20 cellular contexts compared by ENCODE assay signal in the genomic region with DNA sequence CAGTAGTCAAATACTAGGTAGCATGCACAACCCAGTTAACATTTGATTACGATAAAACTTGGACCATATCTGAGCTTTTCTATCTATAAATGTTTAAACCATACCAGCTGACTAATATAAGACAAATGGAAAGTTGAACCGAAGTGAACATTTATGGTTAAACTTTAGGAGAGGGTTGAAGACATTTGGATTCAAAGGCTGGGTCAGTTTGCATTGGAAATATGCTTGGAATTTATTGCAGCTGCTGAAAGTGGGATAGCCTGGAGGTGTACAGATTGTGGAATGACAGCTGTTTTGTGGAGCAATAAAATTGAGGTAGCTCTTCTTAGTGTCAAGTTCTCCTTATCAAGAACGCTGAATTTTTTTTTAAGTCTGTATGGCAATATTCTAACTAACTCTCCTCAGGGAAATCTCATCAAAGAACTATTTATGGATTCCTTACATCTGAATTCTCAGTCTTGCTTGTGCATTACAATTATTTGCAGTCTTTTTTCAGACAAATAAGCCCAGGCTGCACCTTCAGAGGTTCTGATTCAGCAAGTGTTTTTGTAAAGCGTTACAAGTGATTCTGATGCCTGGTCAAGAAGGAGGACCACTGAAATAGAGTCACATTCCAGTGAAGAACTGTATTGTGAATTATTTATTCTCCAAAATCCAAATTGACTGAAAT.
A peak's percentile ranks its signal among the peaks of the same experiment; 100 is the strongest.
DNase-seq lines count a peak whose midpoint lies in the region; TF ChIP-seq lines count a peak whose summit lies in the region.
"Had no signal": no experiment of that assay in that cellular context is flagged by ENCODE, and none has a peak within 500 bp of the region (broad histone marks: within the 10 kb centered on the region; RNA-seq: fewer than 3 reads in every experiment).

No MANE protein-coding gene starts in this region.

- no peak overlapping the region for H3K27ac ChIP-seq in spleen
- H3K27ac ChIP-seq: neutrophil, skin epidermis, vagina, WERI-Rb-1 had no signal

- no peaks in the 10 kb centered on the region for H3K27me3 ChIP-seq in spleen (replicated peaks in 1 of 7)
- H3K27me3 ChIP-seq: neutrophil, vagina had no signal

- TF ChIP-seq POLR2A in spleen (IDR thresholded peaks at IDR 0.05), result no peak

- no peaks in the 10 kb centered on the region for H3K4me1 ChIP-seq in spleen
- H3K4me1 ChIP-seq: vagina had no signal

- no peaks in the 10 kb centered on the region for H3K36me3 ChIP-seq in spleen
- H3K36me3 ChIP-seq: neutrophil, vagina, WERI-Rb-1 had no signal

- H3K27ac Mint-ChIP-seq in progenitor cell of endocrine pancreas (peak overlapping the region; percentile 56), glutamatergic neuron (ENCODE audit: unreplicated experiment) (no peak overlapping the region)
- no peak overlapping the region for H3K27ac Mint-ChIP-seq in activated CD4-positive, alpha-beta memory T cell treated with anti-CD3 and anti-CD28 coated beads, Interleukin-2, amount 10 ng/mL, durations not matched to agents 7 days and 5 days
- H3K27ac Mint-ChIP-seq: dendritic cell treated with granulocyte-macrophage colony-stimulating factor and Interleukin-4, amounts not matched to agents 40 ng/mL and 50 ng/mL, for 4 days had no signal

- TF ChIP-seq CTCF in fibroblast of the aortic adventitia (IDR thresholded peaks at IDR 0.05; ENCODE audit: insufficient read depth, low read length) (no peak), progenitor cell of endocrine pancreas (IDR thresholded peaks at IDR 0.05; ENCODE audit: unreplicated experiment) (no peak), glutamatergic neuron (IDR thresholded peaks at IDR 0.05; ENCODE audit: partially characterized antibody, unreplicated experiment) (no peak), spleen (IDR thresholded peaks at IDR 0.05 in 8 of 11, conservative IDR thresholded peaks at IDR 0.05 in 3 of 11) (no peak)

- H3K4me1 Mint-ChIP-seq in progenitor cell of endocrine pancreas (ENCODE audit: low read depth) (peaks cover 9% of the 10 kb centered on the region), glutamatergic neuron (ENCODE audit: low read depth, unreplicated experiment) (peaks cover 8% of the 10 kb centered on the region)
- H3K4me1 Mint-ChIP-seq in activated CD4-positive, alpha-beta memory T cell treated with anti-CD3 and anti-CD28 coated beads, Interleukin-2, amount 10 ng/mL, durations not matched to agents 7 days and 5 days, result no peaks in the 10 kb centered on the region

- intact Hi-C loops in spleen (cut with DNase I; ENCODE audit: low total_unique reads), result no loop called here

- DNase-seq in ELF-1 (ENCODE audit: low read depth, low spot score) (peak; percentile 48), LoVo (ENCODE audit: low spot score) (peak; percentile 51), fibroblast of the aortic adventitia (ENCODE audit: low read depth) (peak; percentile 18), progenitor cell of endocrine pancreas (ENCODE audit: low spot score, unreplicated experiment) (no peak), glutamatergic neuron (no peak), spleen (no peak)
- no peak for DNase-seq in activated CD4-positive, alpha-beta memory T cell treated with anti-CD3 and anti-CD28 coated beads, Interleukin-2, amount 10 ng/mL, durations not matched to agents 7 days and 5 days
- DNase-seq: activated CD8-positive, alpha-beta memory T cell treated with anti-CD3 and anti-CD28 coated beads for 24 hours; activated effector memory CD4-positive, alpha-beta T cell treated with anti-CD3 and anti-CD28 coated beads, Interleukin-2, amount 50 U/mL, for 16 hours; aorta; Karpas-422; NCI-H1436; NCI-H446 treated with DMSO at 0.1 percent for 48 hours; stimulated activated naive CD8-positive, alpha-beta T cell treated with anti-CD3 and anti-CD28 coated beads, Interleukin-15, Interleukin-2, amounts not matched to agents 100 U/mL and 50 U/mL, for 24 hours; WERI-Rb-1 had no signal

- H3K4me3 Mint-ChIP-seq in progenitor cell of endocrine pancreas (ENCODE audit: low read depth) (no peak overlapping the region), glutamatergic neuron (ENCODE audit: unreplicated experiment) (no peak overlapping the region)
- no peak overlapping the region for H3K4me3 Mint-ChIP-seq in activated CD4-positive, alpha-beta memory T cell treated with anti-CD3 and anti-CD28 coated beads, Interleukin-2, amount 10 ng/mL, durations not matched to agents 7 days and 5 days
- H3K4me3 Mint-ChIP-seq: dendritic cell treated with granulocyte-macrophage colony-stimulating factor and Interleukin-4, amounts not matched to agents 40 ng/mL and 50 ng/mL, for 4 days had no signal

- H3K9me3 ChIP-seq in spleen, result no peaks in the 10 kb centered on the region
- H3K9me3 ChIP-seq: neutrophil, vagina had no signal

- POLR2A ChIA-PET in activated CD4-positive, alpha-beta memory T cell treated with anti-CD3 and anti-CD28 coated beads, Interleukin-2, amount 10 ng/mL, durations not matched to agents 7 days and 5 days (lab: Charles Lee), result no interaction called here

- CTCF ChIA-PET in activated CD4-positive, alpha-beta memory T cell treated with anti-CD3 and anti-CD28 coated beads, Interleukin-2, amount 10 ng/mL, durations not matched to agents 7 days and 5 days (lab: Charles Lee), result no interaction called here

- H3K27me3 Mint-ChIP-seq in progenitor cell of endocrine pancreas, result no peaks in the 10 kb centered on the region
- no peaks in the 10 kb centered on the region for H3K27me3 Mint-ChIP-seq in glutamatergic neuron (ENCODE audit: unreplicated experiment)
- no peaks in the 10 kb centered on the region for H3K27me3 Mint-ChIP-seq in activated CD4-positive, alpha-beta memory T cell treated with anti-CD3 and anti-CD28 coated beads, Interleukin-2, amount 10 ng/mL, durations not matched to agents 7 days and 5 days
- H3K27me3 Mint-ChIP-seq: dendritic cell treated with granulocyte-macrophage colony-stimulating factor and Interleukin-4, amounts not matched to agents 40 ng/mL and 50 ng/mL, for 4 days had no signal

- 85 to 94% (median 89%) methylated on average over 4 of the region's 4 CpGs for WGBS in spleen, 5 donors

- H3K9me3 Mint-ChIP-seq in progenitor cell of endocrine pancreas (ENCODE audit: low read depth), result no peaks in the 10 kb centered on the region
- peaks cover 2% of the 10 kb centered on the region for H3K9me3 Mint-ChIP-seq in glutamatergic neuron (ENCODE audit: unreplicated experiment)
- H3K9me3 Mint-ChIP-seq in activated CD4-positive, alpha-beta memory T cell treated with anti-CD3 and anti-CD28 coated beads, Interleukin-2, amount 10 ng/mL, durations not matched to agents 7 days and 5 days, result peaks cover 4% of the 10 kb centered on the region

- H3K36me3 Mint-ChIP-seq in progenitor cell of endocrine pancreas (ENCODE audit: insufficient read depth), result no peaks in the 10 kb centered on the region
- no peaks in the 10 kb centered on the region for H3K36me3 Mint-ChIP-seq in glutamatergic neuron (ENCODE audit: unreplicated experiment)
- H3K36me3 Mint-ChIP-seq in activated CD4-positive, alpha-beta memory T cell treated with anti-CD3 and anti-CD28 coated beads, Interleukin-2, amount 10 ng/mL, durations not matched to agents 7 days and 5 days (ENCODE audit: low read depth), result no peaks in the 10 kb centered on the region

- H3K4me3 ChIP-seq in fibroblast of the aortic adventitia (ENCODE audit: low read depth, low read length), result no peak overlapping the region
- H3K4me3 ChIP-seq in spleen, result no peak overlapping the region
- H3K4me3 ChIP-seq: GM12878, skin epidermis, vagina had no signal

Comparison
In these comparisons a context has a peak if more than half of its experiments do, and no peak if none do; other contexts are left out.
1. DNase-seq: peak in ELF-1 (single experiment), LoVo (single experiment) and fibroblast of the aortic adventitia (single experiment); none in progenitor cell of endocrine pancreas (single experiment), glutamatergic neuron (single experiment), activated CD4-positive, alpha-beta memory T cell treated with anti-CD3 and anti-CD28 coated beads, Interleukin-2, amount 10 ng/mL, durations not matched to agents 7 days and 5 days (single experiment) and spleen (single experiment).